Comparison of ENCODE assay signal across 1 cellular context in the genomic region with DNA sequence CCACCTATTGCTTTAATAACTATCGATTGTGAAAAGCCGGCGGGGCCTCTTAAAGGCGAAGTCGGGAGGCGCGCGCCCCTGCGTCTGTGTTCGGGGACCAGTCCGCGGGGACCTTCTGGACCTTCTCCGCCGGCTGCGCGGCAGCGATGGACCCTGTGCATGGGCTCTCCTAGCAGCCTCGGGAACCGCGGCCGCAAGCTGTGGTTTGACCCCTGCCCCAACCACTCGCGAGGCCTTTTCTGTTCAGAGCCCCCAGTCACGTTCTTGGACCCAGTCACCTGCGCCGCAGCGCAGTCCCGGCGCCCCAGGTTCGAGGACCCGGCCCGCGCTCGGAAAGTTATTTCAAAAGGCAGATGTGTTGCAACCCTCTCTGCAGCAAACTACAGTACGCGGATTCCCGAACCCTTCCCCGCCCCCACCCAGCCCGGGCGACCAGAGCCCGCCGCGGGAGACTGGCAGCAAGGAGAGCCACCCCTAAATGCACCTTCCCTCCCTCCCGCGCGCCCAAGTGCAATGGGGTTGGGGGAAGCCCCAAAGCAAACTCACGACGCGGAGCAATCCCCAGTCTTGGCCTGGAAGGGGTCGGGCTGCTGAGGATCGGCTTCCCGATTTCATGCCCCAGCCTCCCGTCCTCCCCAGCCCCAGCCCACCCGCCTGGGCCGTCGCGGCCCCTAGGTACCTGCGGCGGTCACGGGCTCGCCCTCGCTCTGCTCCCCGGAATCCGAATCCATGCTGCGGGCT.
A peak's percentile ranks its signal among the peaks of the same experiment; 100 is the strongest.
TF ChIP-seq lines count a peak whose summit lies in the region.

No MANE protein-coding gene starts in this region.

TF ChIP-seq in HepG2, 621 proteins besides CTCF, POLR2A, EP300 and RAD21 (continued from another document and continues in another):
- peak; percentile 33; the same call in 1 of the 2 replicates for TF ChIP-seq ZGPAT (CRISPR knock-in tag; IDR thresholded peaks at IDR 0.05)
- 0 out of 2 replicates have a peak, but pooled peaks have one; percentile 29 for TF ChIP-seq ARNT2 (CRISPR knock-in tag; IDR thresholded peaks at IDR 0.05; ENCODE audit: low read depth)
- no peak for TF ChIP-seq ZNF567 (CRISPR knock-in tag; IDR thresholded peaks at IDR 0.05; ENCODE audit: borderline replicate concordance)
- peak; percentile 44; the same call in 1 of the 2 replicates for TF ChIP-seq YEATS4 (CRISPR knock-in tag; IDR thresholded peaks at IDR 0.05; ENCODE audit: borderline replicate concordance)
- TF ChIP-seq ZSCAN20 (CRISPR knock-in tag; IDR thresholded peaks at IDR 0.05; ENCODE audit: borderline replicate concordance): 0 out of 2 replicates have a peak, but pooled peaks have one; percentile 44
- TF ChIP-seq AGO2 (optimal IDR thresholded peaks at IDR 0.05; ENCODE audit: low read depth, low read length): peak; percentile 18
- TF ChIP-seq, protein P1, sequence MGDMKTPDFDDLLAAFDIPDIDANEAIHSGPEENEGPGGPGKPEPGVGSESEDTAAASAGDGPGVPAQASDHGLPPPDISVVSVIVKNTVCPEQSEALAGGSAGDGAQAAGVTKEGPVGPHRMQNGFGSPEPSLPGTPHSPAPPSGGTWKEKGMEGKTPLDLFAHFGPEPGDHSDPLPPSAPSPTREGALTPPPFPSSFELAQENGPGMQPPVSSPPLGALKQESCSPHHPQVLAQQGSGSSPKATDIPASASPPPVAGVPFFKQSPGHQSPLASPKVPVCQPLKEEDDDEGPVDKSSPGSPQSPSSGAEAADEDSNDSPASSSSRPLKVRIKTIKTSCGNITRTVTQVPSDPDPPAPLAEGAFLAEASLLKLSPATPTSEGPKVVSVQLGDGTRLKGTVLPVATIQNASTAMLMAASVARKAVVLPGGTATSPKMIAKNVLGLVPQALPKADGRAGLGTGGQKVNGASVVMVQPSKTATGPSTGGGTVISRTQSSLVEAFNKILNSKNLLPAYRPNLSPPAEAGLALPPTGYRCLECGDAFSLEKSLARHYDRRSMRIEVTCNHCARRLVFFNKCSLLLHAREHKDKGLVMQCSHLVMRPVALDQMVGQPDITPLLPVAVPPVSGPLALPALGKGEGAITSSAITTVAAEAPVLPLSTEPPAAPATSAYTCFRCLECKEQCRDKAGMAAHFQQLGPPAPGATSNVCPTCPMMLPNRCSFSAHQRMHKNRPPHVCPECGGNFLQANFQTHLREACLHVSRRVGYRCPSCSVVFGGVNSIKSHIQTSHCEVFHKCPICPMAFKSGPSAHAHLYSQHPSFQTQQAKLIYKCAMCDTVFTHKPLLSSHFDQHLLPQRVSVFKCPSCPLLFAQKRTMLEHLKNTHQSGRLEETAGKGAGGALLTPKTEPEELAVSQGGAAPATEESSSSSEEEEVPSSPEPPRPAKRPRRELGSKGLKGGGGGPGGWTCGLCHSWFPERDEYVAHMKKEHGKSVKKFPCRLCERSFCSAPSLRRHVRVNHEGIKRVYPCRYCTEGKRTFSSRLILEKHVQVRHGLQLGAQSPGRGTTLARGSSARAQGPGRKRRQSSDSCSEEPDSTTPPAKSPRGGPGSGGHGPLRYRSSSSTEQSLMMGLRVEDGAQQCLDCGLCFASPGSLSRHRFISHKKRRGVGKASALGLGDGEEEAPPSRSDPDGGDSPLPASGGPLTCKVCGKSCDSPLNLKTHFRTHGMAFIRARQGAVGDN (CRISPR knock-in tag; IDR thresholded peaks at IDR 0.05): peak; percentile 50
- no peak for TF ChIP-seq ZBTB40 (IDR thresholded peaks at IDR 0.05)
- 0 out of 2 replicates have a peak, but pooled peaks have one; percentile 31 for TF ChIP-seq ZBTB40 (CRISPR knock-in tag; IDR thresholded peaks at IDR 0.05)
- TF ChIP-seq TCF12 (IDR thresholded peaks at IDR 0.05): no peak
- TF ChIP-seq TCF12 (CRISPR knock-in tag; IDR thresholded peaks at IDR 0.05): no peak
- TF ChIP-seq, protein P2, sequence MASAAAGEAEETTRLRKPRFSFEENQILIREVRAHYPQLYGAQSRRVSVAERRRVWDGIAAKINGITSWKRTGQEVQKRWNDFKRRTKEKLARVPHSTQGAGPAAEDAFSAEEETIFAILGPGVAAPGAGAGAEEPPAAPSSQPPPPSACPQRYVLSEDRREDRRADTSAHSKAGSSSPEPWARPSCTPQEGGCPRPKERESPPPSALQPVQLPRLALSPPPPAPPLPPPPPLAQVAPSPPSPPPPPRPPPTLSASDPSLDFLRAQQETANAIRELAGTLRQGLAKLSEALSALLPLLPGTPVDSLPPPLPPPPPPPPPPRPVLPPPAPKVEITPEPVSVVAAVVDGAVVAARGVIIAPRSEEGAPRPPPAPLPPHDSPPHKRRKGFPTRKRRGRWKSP (CRISPR knock-in tag; IDR thresholded peaks at IDR 0.05): peak; percentile 65; the same call in 1 of the 2 replicates
- TF ChIP-seq HNRNPLL (IDR thresholded peaks at IDR 0.05; ENCODE audit: low read depth, low read length, poor library complexity, severe bottlenecking): peak; percentile 68
- TF ChIP-seq ZNF800 (CRISPR knock-in tag; IDR thresholded peaks at IDR 0.05): peak; percentile 32; the same call in 1 of the 2 replicates
- TF ChIP-seq GPN1 (CRISPR knock-in tag; IDR thresholded peaks at IDR 0.05; ENCODE audit: borderline replicate concordance): no peak
- peak; percentile 55; the same call in 1 of the 2 replicates for TF ChIP-seq KDM2A (CRISPR knock-in tag; IDR thresholded peaks at IDR 0.05; ENCODE audit: borderline replicate concordance, low read depth)
- TF ChIP-seq KMT2B (CRISPR knock-in tag; IDR thresholded peaks at IDR 0.05): peak; percentile 28; the same call in 1 of the 2 replicates
- TF ChIP-seq UBTF (CRISPR knock-in tag; IDR thresholded peaks at IDR 0.05): peak; percentile 42
- TF ChIP-seq HIVEP1 (CRISPR knock-in tag; IDR thresholded peaks at IDR 0.05): 0 out of 2 replicates have a peak, but pooled peaks have one; percentile 33
- 0 out of 2 replicates have a peak, but pooled peaks have one; percentile 32 for TF ChIP-seq PHF8 (CRISPR knock-in tag; IDR thresholded peaks at IDR 0.05)
- no peak for TF ChIP-seq TRAFD1 (CRISPR knock-in tag; IDR thresholded peaks at IDR 0.05; ENCODE audit: borderline replicate concordance)
- TF ChIP-seq MTA1 (CRISPR knock-in tag; IDR thresholded peaks at IDR 0.05; ENCODE audit: borderline replicate concordance): peak; percentile 20; the same call in 1 of the 2 replicates
- peak; percentile 44 for TF ChIP-seq SALL1 (CRISPR knock-in tag; IDR thresholded peaks at IDR 0.05)
- 0 out of 2 replicates have a peak, but pooled peaks have one; percentile 31 for TF ChIP-seq ZNF607 (CRISPR knock-in tag; IDR thresholded peaks at IDR 0.05; ENCODE audit: borderline replicate concordance)
- TF ChIP-seq BHLHE40 (IDR thresholded peaks at IDR 0.05; ENCODE audit: low read length): peak; percentile 62
- peak; percentile 58; the same call in 1 of the 2 replicates for TF ChIP-seq ZNF777 (CRISPR knock-in tag; IDR thresholded peaks at IDR 0.05)
